ENCODE assay signal across 8 cellular contexts in the genomic region with DNA sequence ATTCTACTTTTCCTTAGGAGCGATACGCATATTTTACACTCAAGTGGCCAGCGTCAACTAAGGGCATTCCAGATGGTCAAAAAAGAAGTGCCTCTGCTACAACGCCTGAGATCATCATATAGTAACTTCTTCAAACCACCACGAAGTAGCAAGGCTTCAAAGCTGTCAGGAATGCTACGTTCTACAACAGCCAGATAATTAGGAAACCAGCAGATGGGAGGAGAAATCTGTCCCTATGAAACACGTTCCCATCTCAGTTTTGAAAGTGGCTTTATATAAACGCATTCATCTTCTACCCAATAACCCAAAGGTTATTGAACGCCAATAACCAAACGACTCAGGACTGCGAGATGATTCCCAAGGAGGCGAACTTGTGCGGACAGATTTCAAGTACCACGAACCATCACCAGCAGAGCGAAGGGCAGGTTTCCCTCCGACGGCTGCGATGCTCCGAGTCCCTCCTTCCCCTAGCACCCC. TPM values are rescaled to one million over a fixed set of nuclear protein-coding genes. Genes with fewer than 3 reads are reported as not detected.
A peak's percentile ranks its signal among the peaks of the same experiment; 100 is the strongest.
DNase-seq lines count a peak whose midpoint lies in the region; ATAC-seq, FAIRE-seq and TF ChIP-seq lines count a peak whose summit lies in the region.

No MANE protein-coding gene starts in this region.

- FAIRE-seq in endothelial cell of umbilical vein (lab: Jason Lieb, UNC), result peak; percentile 61

- no peaks in the 10 kb centered on the region for H4K20me1 ChIP-seq in endothelial cell of umbilical vein (replicated peaks; ENCODE audit: control insufficient read depth, extremely low read depth, insufficient read depth, low read length)

- H3K4me2 ChIP-seq in endothelial cell of umbilical vein (ENCODE audit: insufficient read depth, low read length), result peak overlapping the region; percentile 75

- H3K9ac ChIP-seq in endothelial cell of umbilical vein (replicated peaks; ENCODE audit: extremely low read depth, insufficient read depth, low read length), result peak overlapping the region; percentile 77

- peaks cover 9% of the 10 kb centered on the region for H3K4me1 ChIP-seq in endothelial cell of umbilical vein (ENCODE audit: control insufficient read depth, extremely low read depth, insufficient read depth, low read length)

- H3K27ac ChIP-seq in endothelial cell of umbilical vein (ENCODE audit: insufficient read depth, low read depth, low read length), result peak overlapping the region; percentile 72

- H3K4me3 Mint-ChIP-seq in nephron progenitor cell, result peak overlapping the region; percentile 91

- no peak for TF ChIP-seq POLR2A in endothelial cell of umbilical vein (IDR thresholded peaks at IDR 0.05; ENCODE audit: low read depth, low read length)

- H3K4me1 Mint-ChIP-seq in nephron progenitor cell, result peaks cover 32% of the 10 kb centered on the region

- H3K27me3 Mint-ChIP-seq in nephron progenitor cell (ENCODE audit: low read depth, poor library complexity), result peaks cover 9% of the 10 kb centered on the region

- no peaks in the 10 kb centered on the region for H3K9me1 ChIP-seq in endothelial cell of umbilical vein (replicated peaks; ENCODE audit: control insufficient read depth, extremely low read depth, insufficient read depth, low read length)

- peaks cover 37% of the 10 kb centered on the region for H3K36me3 Mint-ChIP-seq in nephron progenitor cell (ENCODE audit: low read depth)

- peak; percentile 0 for ATAC-seq in GM18909 (IDR thresholded peaks at IDR 0.05; ENCODE audit: poor library complexity, unreplicated experiment)
- no peak for ATAC-seq in HG03521 (IDR thresholded peaks at IDR 0.05; ENCODE audit: unreplicated experiment)
- no peak for ATAC-seq in HG03097 (IDR thresholded peaks at IDR 0.05; ENCODE audit: low FRiP score, unreplicated experiment)

- TF ChIP-seq CTCF in endothelial cell of umbilical vein (IDR thresholded peaks at IDR 0.05; ENCODE audit: extremely low read depth in 1 of 2, insufficient read depth in 1 of 2, low read depth in 1 of 2, low read length in 2 of 2) (no peak), nephron progenitor cell (IDR thresholded peaks at IDR 0.05) (no peak)

- peaks cover 14% of the 10 kb centered on the region for H3K9me3 Mint-ChIP-seq in nephron progenitor cell

- peak overlapping the region; percentile 72 to 80 (median 77) for H3K4me3 ChIP-seq in endothelial cell of umbilical vein (replicated peaks in 1 of 3; ENCODE audit: insufficient read depth in 1 of 3, low read depth in 1 of 3, low read length in 3 of 3)

- TSS peak; percentile 18 for BruUV-seq in endothelial cell of umbilical vein (replicated peaks; lab: Mats Ljungman, UMichigan)

- peaks cover 0 to 2% of the 10 kb centered on the region in 2 experiments for H3K36me3 ChIP-seq in endothelial cell of umbilical vein (ENCODE audit: control insufficient read depth in 2 of 2, extremely low read depth in 1 of 2, insufficient read depth in 2 of 2, low read length in 2 of 2)

- H3K27me3 ChIP-seq in endothelial cell of umbilical vein (ENCODE audit: control insufficient read depth in 2 of 2, insufficient read depth in 2 of 2, low read length in 2 of 2), result no peaks in the 10 kb centered on the region

- dilution Hi-C loops in endothelial cell of umbilical vein (cut with MboI; ENCODE audit: extremely low pct_ligation_motif_present, low sequenced_read_pairs), result no loop called here

- peak overlapping the region; percentile 70 for H3K27ac Mint-ChIP-seq in nephron progenitor cell

- DNase-seq in Ammon's horn (ENCODE audit: low spot score) (peak; percentile 50), RPMI8226 (peak; percentile 30), endothelial cell of umbilical vein (ENCODE audit: low read depth, low spot score) (peak; percentile 48), nephron progenitor cell (no peak), amniotic stem cell (lab: John Stamatoyannopoulos, UW) (no peak)

- POLR2A ChIA-PET in endothelial cell of umbilical vein (lab: Charles Lee), result no interaction called here

- peak overlapping the region; percentile 80 for H2AFZ ChIP-seq in endothelial cell of umbilical vein (ENCODE audit: low read depth, low read length)

- H3K9me3 ChIP-seq in endothelial cell of umbilical vein (replicated peaks; ENCODE audit: control insufficient read depth, insufficient read depth, low read length), result no peaks in the 10 kb centered on the region

- CTCF ChIA-PET in endothelial cell of umbilical vein (lab: Charles Lee), result no interaction called here

- intact Hi-C loops in endothelial cell of umbilical vein (cut with micrococcal nuclease), result no loop called here

- peaks cover 25% of the 10 kb centered on the region for H3K79me2 ChIP-seq in endothelial cell of umbilical vein (ENCODE audit: control insufficient read depth, insufficient read depth, low read length)

TF ChIP-seq in endothelial cell of umbilical vein, 7 proteins besides CTCF, POLR2A, EP300 and RAD21:
- TF ChIP-seq EZH2 (IDR thresholded peaks at IDR 0.05; ENCODE audit: borderline replicate concordance, low read depth, low read length, severe bottlenecking) (no peak), GATA2 (IDR thresholded peaks at IDR 0.05; ENCODE audit: insufficient read depth, insufficient read length, low read depth, low read length) (no peak), JUN (IDR thresholded peaks at IDR 0.05; ENCODE audit: borderline replicate concordance, insufficient read depth, insufficient read length, low read depth) (no peak), POLR2AphosphoS5 (IDR thresholded peaks at IDR 0.05; ENCODE audit: insufficient read depth, low read depth, low read length) (no peak), FOS (IDR thresholded peaks at IDR 0.05; ENCODE audit: borderline replicate concordance, insufficient read depth, low read length) (no peak)
- TF ChIP-seq, protein P1, sequence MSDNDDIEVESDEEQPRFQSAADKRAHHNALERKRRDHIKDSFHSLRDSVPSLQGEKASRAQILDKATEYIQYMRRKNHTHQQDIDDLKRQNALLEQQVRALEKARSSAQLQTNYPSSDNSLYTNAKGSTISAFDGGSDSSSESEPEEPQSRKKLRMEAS (IDR thresholded peaks at IDR 0.05; ENCODE audit: insufficient read depth, insufficient read length), result no peak

RNA-seq across cellular contexts. Expression of a gene that starts 1.2 kb away (rescaled TPM):
- 36.0 and 39.6 TPM in 2 replicates for total RNA-seq in endothelial cell of umbilical vein
- 18.4 and 19.2 TPM in 2 replicates for polyA plus RNA-seq in endothelial cell of umbilical vein
- 16.2 and 18.2 TPM in 2 replicates for polyA plus RNA-seq in endothelial cell of umbilical vein (2011; cell fraction: cytosol; rRNA removed)
- 17.3 and 19.1 TPM in 2 replicates for polyA plus RNA-seq in endothelial cell of umbilical vein (2011; cell fraction: nucleus; rRNA removed)
- 39.0 and 46.9 TPM in 2 replicates for polyA plus RNA-seq in endothelial cell of umbilical vein (2012)
- 23.3 and 42.7 TPM in 2 replicates for polyA minus RNA-seq in endothelial cell of umbilical vein
- polyA minus RNA-seq in endothelial cell of umbilical vein (2011; cell fraction: cytosol; rRNA and poly(A)+ RNA removed), result 11.3 TPM
- 13.6 and 13.9 TPM in 2 replicates for polyA minus RNA-seq in endothelial cell of umbilical vein (2011; cell fraction: nucleus; rRNA and poly(A)+ RNA removed)

RNA-seq across cellular contexts. Expression of a gene that starts 18.1 kb away (rescaled TPM):
- total RNA-seq in endothelial cell of umbilical vein, result 19.4 and 26.3 TPM in 2 replicates
- 6.4 and 8.2 TPM in 2 replicates for polyA plus RNA-seq in endothelial cell of umbilical vein
- polyA plus RNA-seq in endothelial cell of umbilical vein (2011; cell fraction: cytosol; rRNA removed), result 7.7 and 9.3 TPM in 2 replicates
- polyA plus RNA-seq in endothelial cell of umbilical vein (2011; cell fraction: nucleus; rRNA removed), result 6.5 and 10.0 TPM in 2 replicates
- polyA plus RNA-seq in endothelial cell of umbilical vein (2012), result 7.3 and 12.2 TPM in 2 replicates
- 6.9 and 9.3 TPM in 2 replicates for polyA minus RNA-seq in endothelial cell of umbilical vein
- 15.4 TPM for polyA minus RNA-seq in endothelial cell of umbilical vein (2011; cell fraction: cytosol; rRNA and poly(A)+ RNA removed)
- 3.4 and 7.7 TPM in 2 replicates for polyA minus RNA-seq in endothelial cell of umbilical vein (2011; cell fraction: nucleus; rRNA and poly(A)+ RNA removed)

Comparison
In these comparisons a context has a peak if more than half of its experiments do, and no peak if none do; other contexts are left out.
1. DNase-seq: peak in Ammon's horn (single experiment), RPMI8226 (single experiment) and endothelial cell of umbilical vein (single experiment); none in nephron progenitor cell (single experiment) and amniotic stem cell (single experiment).